Comparison of ENCODE assay signal across 15 cellular contexts in genomic region chr1:8456991-8457390, GRCh38.
A peak's percentile ranks its signal among the peaks of the same experiment; 100 is the strongest.
DNase-seq lines count a peak whose midpoint lies in the region; ATAC-seq and TF ChIP-seq lines count a peak whose summit lies in the region.
"Had no signal": no experiment of that assay in that cellular context is flagged by ENCODE, and none has a peak within 500 bp of the region (broad histone marks: within the 10 kb centered on the region; RNA-seq: fewer than 3 reads in every experiment).

No MANE protein-coding gene starts in this region.

- H2BK5ac ChIP-seq in mesenchymal stem cell (ENCODE audit: low read depth, low read length, poor library complexity, severe bottlenecking) = no peak overlapping the region

- intact Hi-C loops in stomach (cut with DNase I; ENCODE audit: low total_unique reads) (no loop called here), PC-9 (cut with micrococcal nuclease; ENCODE audit: unreplicated experiment) (no loop called here)

- WGBS in mesenchymal stem cell = 37% methylated on average over 1 of the region's 1 CpG
- WGBS in stomach, 5 donors = 74 to 90% (median 78%) methylated on average over 1 of the region's 1 CpG

- no peak overlapping the region for H3K4ac ChIP-seq in mesenchymal stem cell (ENCODE audit: low read depth in 1 of 2, low read length in 2 of 2)

- no peak overlapping the region for H3K14ac ChIP-seq in mesenchymal stem cell (ENCODE audit: low read length in 2 of 2)

- H3K9ac ChIP-seq in HUES6 (ENCODE audit: low read length) (no peak overlapping the region), mesenchymal stem cell (ENCODE audit: low read length) (peak overlapping the region; percentile 80)

- no peaks in the 10 kb centered on the region for H3K79me2 ChIP-seq in PC-9 (ENCODE audit: low read depth)

- no peak overlapping the region for H3K23ac ChIP-seq in mesenchymal stem cell (ENCODE audit: low read length in 2 of 2)

- peaks cover 7% of the 10 kb centered on the region; the same call in 1 of the 2 replicates for H3F3A ChIP-seq in PC-9 (ENCODE audit: insufficient read depth, low read depth)

- BruUV-seq in PC-9 (replicated peaks; lab: Mats Ljungman, UMichigan) = no TSS peak

- H3K27me3 ChIP-seq in HUES6 (ENCODE audit: control insufficient read depth, insufficient read depth, low read length) (no peaks in the 10 kb centered on the region), mesenchymal stem cell (ENCODE audit: control insufficient read depth in 1 of 2, insufficient read depth in 1 of 2, low read length in 2 of 2) (no peaks in the 10 kb centered on the region), stomach (no peaks in the 10 kb centered on the region), PC-9 (ENCODE audit: insufficient read depth, low read depth) (no peaks in the 10 kb centered on the region)
- H3K27me3 ChIP-seq: heart left ventricle had no signal

- peak overlapping the region in 1 of 2 experiments; percentile 61 for H2BK12ac ChIP-seq in mesenchymal stem cell (ENCODE audit: low read length in 2 of 2)

- H2AFZ ChIP-seq in mesenchymal stem cell (ENCODE audit: low read depth, low read length) = no peak overlapping the region
- H2AFZ ChIP-seq in PC-9 = no peak overlapping the region

- peaks cover 34% of the 10 kb centered on the region for H3K79me1 ChIP-seq in mesenchymal stem cell (replicated peaks; ENCODE audit: low read length, poor library complexity, severe bottlenecking)

- no peak overlapping the region for H2BK120ac ChIP-seq in mesenchymal stem cell (ENCODE audit: low read depth, low read length)

- H3K4me2 ChIP-seq in mesenchymal stem cell (ENCODE audit: low read length, poor library complexity, severe bottlenecking) = no peak overlapping the region
- no peak overlapping the region for H3K4me2 ChIP-seq in PC-9

- DNase-seq in cardiac fibroblast (ENCODE audit: low read depth in 2 of 2) = peak; percentile 18 to 23
- no peak for DNase-seq in mesenchymal stem cell
- no peak for DNase-seq in stomach
- DNase-seq in PC-9 = no peak
- no peak for DNase-seq in SIG-M5 (lab: John Stamatoyannopoulos, UW)
- DNase-seq in DMS79 (lab: John Stamatoyannopoulos, UW) = no peak
- DNase-seq: activated CD4-positive, alpha-beta T cell treated with anti-CD3 and anti-CD28 coated beads, Interleukin-2, amount 50 U/mL, for 4 hours; DMS153; heart left ventricle; natural killer cell; NCI-H2081; NCI-H748 treated with DMSO at 0.1 percent for 48 hours had no signal

- no peak for TF ChIP-seq POLR2A in stomach (IDR thresholded peaks at IDR 0.05)

- H3K27ac ChIP-seq in HUES6 (ENCODE audit: low read depth, low read length) (peak overlapping the region; percentile 30; the same call in 1 of the 2 replicates), mesenchymal stem cell (ENCODE audit: low read length, poor library complexity, severe bottlenecking) (peak overlapping the region; percentile 79), stomach (peak overlapping the region in 3 of 5 donors; percentile 28 to 74 (median 48)), PC-9 (no peak overlapping the region)

- peak overlapping the region; percentile 65 for H4K8ac ChIP-seq in mesenchymal stem cell (ENCODE audit: low read length)

- POLR2A ChIA-PET in PC-9 (lab: Charles Lee; ENCODE audit: unreplicated experiment) = no interaction called here

- no peak overlapping the region for H2AK5ac ChIP-seq in mesenchymal stem cell (ENCODE audit: low read length, severe bottlenecking)

- no peak overlapping the region for H3K4me3 ChIP-seq in HUES6 (ENCODE audit: low read depth, low read length)
- H3K4me3 ChIP-seq in cardiac fibroblast (replicated peaks in 1 of 2; ENCODE audit: low read depth in 2 of 2, low read length in 2 of 2) = no peak overlapping the region
- H3K4me3 ChIP-seq in mesenchymal stem cell (ENCODE audit: insufficient read depth in 1 of 2, low read depth in 1 of 2, low read length in 2 of 2) = no peak overlapping the region
- no peak overlapping the region for H3K4me3 ChIP-seq in stomach
- no peak overlapping the region for H3K4me3 ChIP-seq in PC-9
- H3K4me3 ChIP-seq: heart left ventricle had no signal

- no peak overlapping the region for H2BK15ac ChIP-seq in mesenchymal stem cell (ENCODE audit: low read depth, poor library complexity, severe bottlenecking)

- H4K91ac ChIP-seq in mesenchymal stem cell (ENCODE audit: low read length) = no peak overlapping the region

- CTCF ChIA-PET in PC-9 (lab: Charles Lee) = interaction anchor here (0.6 kb wide), 1 partner anchor 31 kb away, joined by 4 read pairs; no protein-coding TSS in a partner anchor

- ATAC-seq in GM19397 (IDR thresholded peaks at IDR 0.05; ENCODE audit: unreplicated experiment) = no peak
- ATAC-seq: activated T-helper 17 cell treated with anti-CD3 and anti-CD28 coated beads, Interleukin-2, amount 50 U/mL, for 72 hours; natural killer cell had no signal

- H3K36me3 ChIP-seq in HUES6 (ENCODE audit: control insufficient read depth, insufficient read depth, low read length) (no peaks in the 10 kb centered on the region), mesenchymal stem cell (ENCODE audit: control insufficient read depth in 1 of 2, insufficient read depth in 2 of 2, low read depth in 1 of 2, low read length in 2 of 2) (peaks cover 0 to 5% of the 10 kb centered on the region in 2 experiments), stomach (no peaks in the 10 kb centered on the region), PC-9 (ENCODE audit: low read depth) (no peaks in the 10 kb centered on the region)
- H3K36me3 ChIP-seq: heart left ventricle had no signal

- peaks cover 48% of the 10 kb centered on the region for H3K4me1 ChIP-seq in HUES6 (ENCODE audit: control insufficient read depth, insufficient read depth, low read length)
- H3K4me1 ChIP-seq in mesenchymal stem cell (ENCODE audit: control insufficient read depth, insufficient read depth, low read depth, low read length) = peaks cover 15% of the 10 kb centered on the region
- H3K4me1 ChIP-seq in stomach = peaks cover 12 to 59% (median 33%) of the 10 kb centered on the region in 4 donors
- H3K4me1 ChIP-seq in PC-9 (replicated peaks; ENCODE audit: insufficient read depth) = peaks cover 8% of the 10 kb centered on the region

- no peaks in the 10 kb centered on the region for H3K9me2 ChIP-seq in PC-9 (ENCODE audit: insufficient read depth)

- no peak for TF ChIP-seq EP300 in stomach (IDR thresholded peaks at IDR 0.05)

- TF ChIP-seq CTCF in cardiac fibroblast (IDR thresholded peaks at IDR 0.05; ENCODE audit: low read depth, low read length) (no peak), stomach (IDR thresholded peaks at IDR 0.05) (no peak), PC-9 (conservative IDR thresholded peaks at IDR 0.05) (no peak)

- H3K9me3 ChIP-seq in HUES6 (ENCODE audit: control insufficient read depth, insufficient read depth, low read depth, low read length) = no peaks in the 10 kb centered on the region
- H3K9me3 ChIP-seq in mesenchymal stem cell (ENCODE audit: control insufficient read depth, low read length) = no peaks in the 10 kb centered on the region
- H3K9me3 ChIP-seq in stomach = no peaks in the 10 kb centered on the region
- no peaks in the 10 kb centered on the region for H3K9me3 ChIP-seq in PC-9 (ENCODE audit: insufficient read depth, low read depth)
- H3K9me3 ChIP-seq: heart left ventricle had no signal

- H4K20me1 ChIP-seq in PC-9 (ENCODE audit: insufficient read depth) = no peaks in the 10 kb centered on the region

- peak overlapping the region in 1 of 2 experiments; percentile 71 for H3K18ac ChIP-seq in mesenchymal stem cell (ENCODE audit: low read depth in 1 of 2, low read length in 2 of 2)

Comparison
In these comparisons a context has a peak if more than half of its experiments do, and no peak if none do; other contexts are left out.
1. DNase-seq: peak in cardiac fibroblast (2 of 2); none in mesenchymal stem cell (single experiment), stomach (single experiment), PC-9 (0 of 2), SIG-M5 (single experiment) and DMS79 (single experiment).